6 cellular contexts compared by ENCODE assay signal in the genomic region with DNA sequence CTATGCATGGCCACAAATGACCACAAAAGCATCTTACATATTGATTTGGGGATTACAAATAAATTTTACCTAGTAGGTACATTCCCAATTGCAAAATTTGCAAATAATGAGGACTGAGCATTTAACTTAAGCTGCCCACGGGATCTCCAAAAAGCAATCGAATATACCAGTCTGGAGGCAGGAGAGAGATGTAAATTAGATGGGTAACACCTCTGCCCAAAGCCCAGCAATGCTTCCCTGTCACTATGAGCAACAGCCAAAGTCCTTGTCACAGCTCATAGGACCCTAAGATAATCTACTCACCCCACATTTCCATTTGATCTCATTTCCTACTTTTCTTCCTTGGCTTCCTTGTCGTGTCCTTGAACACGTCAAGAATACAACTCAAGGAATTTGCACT.
"Had no signal": no experiment of that assay in that cellular context is flagged by ENCODE, and none has a peak within 500 bp of the region (broad histone marks: within the 10 kb centered on the region; RNA-seq: fewer than 3 reads in every experiment).

No MANE protein-coding gene starts in this region.

- H3K36me3 Mint-ChIP-seq: IgD-negative memory B cell had no signal

- H3K4me1 Mint-ChIP-seq: GM23338, IgD-negative memory B cell had no signal

- H3K27ac Mint-ChIP-seq: GM23338, H9 had no signal

- DNase-seq: H9, HCEC 1CT, KBM-7 had no signal

- H3K4me3 Mint-ChIP-seq: GM23338, H9, IgD-negative memory B cell had no signal

- ATAC-seq: GM23338, HepG2 had no signal
